In the genomic region with DNA sequence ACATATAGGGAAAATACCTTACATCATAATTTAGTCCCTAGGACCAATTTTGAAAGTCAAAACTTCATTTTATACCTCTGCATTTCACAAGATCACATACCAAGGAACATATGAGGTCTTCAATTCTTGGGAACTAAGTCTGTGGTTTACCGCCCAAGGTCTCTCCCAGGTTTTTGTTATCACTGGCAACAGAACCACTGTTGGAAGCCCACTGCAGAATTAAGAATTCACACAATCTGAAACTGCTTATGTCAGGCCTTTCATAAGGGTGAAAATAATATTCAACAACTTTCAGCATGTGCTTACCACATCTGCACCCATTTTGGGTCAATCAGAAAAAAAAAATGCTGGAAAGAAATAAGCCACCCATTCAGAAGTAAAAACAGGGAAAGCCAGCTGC, we compare ENCODE assay signal across 26 cellular contexts.
A peak's percentile ranks its signal among the peaks of the same experiment; 100 is the strongest.
DNase-seq lines count a peak whose midpoint lies in the region; ATAC-seq, FAIRE-seq and TF ChIP-seq lines count a peak whose summit lies in the region.
"Had no signal": no experiment of that assay in that cellular context is flagged by ENCODE, and none has a peak within 500 bp of the region (broad histone marks: within the 10 kb centered on the region; RNA-seq: fewer than 3 reads in every experiment).

No MANE protein-coding gene starts in this region.

- no peak for TF ChIP-seq RAD21 in H1 (IDR thresholded peaks at IDR 0.05 in 1 of 2, conservative IDR thresholded peaks at IDR 0.05 in 1 of 2; ENCODE audit: low read depth in 2 of 2, low read length in 2 of 2)

- no peak overlapping the region for H3K23ac ChIP-seq in H1 (ENCODE audit: insufficient read length)

- no peak for TF ChIP-seq POLR2A in H1 (IDR thresholded peaks at IDR 0.05; ENCODE audit: control extremely low read depth in 1 of 2, low read depth in 2 of 2, low read length in 2 of 2)

- no peak for ATAC-seq in RWPE2 (ENCODE audit: low read depth)
- no peak for ATAC-seq in stimulated activated memory B cell treated with anti-CD40 and anti-IgM and Interleukin-4, amounts not matched to agents 10 μg/mL and 1 μg/mL and 100 μg/mL, for 72 hours
- ATAC-seq: esophagus mucosa, heart left ventricle, left lung had no signal

- WGBS in H1 (ENCODE audit: extremely low coverage in 1 of 2, insufficient coverage in 1 of 2, insufficient read length in 1 of 2, insufficient replicate concordance in 2 of 2, low coverage in 1 of 2, low lambda C conversion rate in 2 of 2, missing lambda C conversion rate in 1 of 2), 2 experiments: 91% methylated on average over 1 of the region's 1 CpG; no CpG with 5 or more reads in 1 of the 2 experiments

- H3K4me2 ChIP-seq in H1 (ENCODE audit: insufficient read depth in 1 of 2, low read depth in 2 of 2, low read length in 2 of 2): no peak overlapping the region
- H3K4me2 ChIP-seq in OCI-LY7 (ENCODE audit: low read length): no peak overlapping the region
- H3K4me2 ChIP-seq: SK-N-SH had no signal

- H3K14ac ChIP-seq in H1 (ENCODE audit: insufficient read length): no peak overlapping the region

- H3K27ac ChIP-seq in RWPE2 (ENCODE audit: poor library complexity, severe bottlenecking) (peak overlapping the region; percentile 97), H1 (ENCODE audit: low read depth, low read length) (no peak overlapping the region), OCI-LY7 (ENCODE audit: low read depth, low read length, poor library complexity, severe bottlenecking) (no peak overlapping the region)

- no peaks in the 10 kb centered on the region for H3K23me2 ChIP-seq in H1 (ENCODE audit: low read depth, low read length)

- peak; percentile 45 for FAIRE-seq in H1 (lab: Jason Lieb, UNC)
- FAIRE-seq: GM12892 had no signal

- no peak overlapping the region for H4K5ac ChIP-seq in H1 (ENCODE audit: insufficient read length, low read depth, low read length)

- no peak overlapping the region for H3K56ac ChIP-seq in H1 (replicated peaks; ENCODE audit: insufficient read length, low read depth, low read length)

- H3K9me3 ChIP-seq in RWPE2 (ENCODE audit: severe bottlenecking) (no peaks in the 10 kb centered on the region), H1 (ENCODE audit: insufficient read depth in 2 of 2, low read depth in 1 of 2, low read length in 1 of 2) (no peaks in the 10 kb centered on the region), OCI-LY7 (ENCODE audit: low read length) (no peaks in the 10 kb centered on the region)
- H3K9me3 ChIP-seq: heart left ventricle, left lung, prostate gland, SK-N-SH had no signal

- H3K27ac Mint-ChIP-seq in stimulated activated memory B cell treated with anti-CD40 and anti-IgM and Interleukin-4, amounts not matched to agents 10 μg/mL and 1 μg/mL and 100 μg/mL, for 72 hours: no peak overlapping the region
- H3K27ac Mint-ChIP-seq: activated B cell treated with CpG ODN at 0.5 μM for 24 hours; activated CD4-positive, alpha-beta memory T cell treated with anti-CD3 and anti-CD28 coated beads, Interleukin-2, amount 10 ng/mL, durations not matched to agents 7 days and 5 days; nephron progenitor cell; T-helper 2 cell treated with Interferon-gamma antibody and Interleukin-4, amounts not matched to agents 5 μg/mL and 100 μg/mL, for 36 hours had no signal

- H3K36me3 ChIP-seq in RWPE2 (ENCODE audit: low read depth): no peaks in the 10 kb centered on the region
- no peaks in the 10 kb centered on the region for H3K36me3 ChIP-seq in H1 (ENCODE audit: control insufficient read depth in 2 of 4, insufficient read depth in 4 of 4, low read length in 3 of 4)
- H3K36me3 ChIP-seq in OCI-LY7 (ENCODE audit: insufficient read depth, low read length): no peaks in the 10 kb centered on the region
- H3K36me3 ChIP-seq: heart left ventricle, left lung, prostate gland had no signal

- in situ Hi-C loops in GM13976 (cut with MboI; ENCODE audit: low sequenced_read_pairs, unreplicated experiment): no loop called here

- H3K36me3 Mint-ChIP-seq in stimulated activated memory B cell treated with anti-CD40 and anti-IgM and Interleukin-4, amounts not matched to agents 10 μg/mL and 1 μg/mL and 100 μg/mL, for 72 hours: no peaks in the 10 kb centered on the region

- H3K4me3 ChIP-seq in RWPE2 (ENCODE audit: severe bottlenecking): no peak overlapping the region
- no peak overlapping the region for H3K4me3 ChIP-seq in H1 (ENCODE audit: extremely low read depth in 1 of 4, insufficient read depth in 2 of 4, low read depth in 3 of 4, low read length in 4 of 4)
- H3K4me3 ChIP-seq in OCI-LY7 (ENCODE audit: low read depth, low read length, poor library complexity, severe bottlenecking): no peak overlapping the region
- H3K4me3 ChIP-seq: heart left ventricle, left lung, prostate gland had no signal

- H3K9ac ChIP-seq in H1 (replicated peaks in 1 of 4; ENCODE audit: extremely low read depth in 1 of 4, low read depth in 3 of 4, low read length in 3 of 4): no peak overlapping the region
- H3K9ac ChIP-seq: SK-N-SH had no signal

- no peak overlapping the region for H2BK12ac ChIP-seq in H1 (ENCODE audit: low read depth, low read length)

- no TSS peak for BruUV-seq in OCI-LY7 (replicated peaks; lab: Mats Ljungman, UMichigan)

- no peak for TF ChIP-seq EP300 in H1 (IDR thresholded peaks at IDR 0.05; ENCODE audit: borderline replicate concordance in 1 of 2, low read depth in 2 of 2, low read length in 2 of 2)

- H3K79me2 ChIP-seq in H1 (ENCODE audit: control insufficient read depth in 1 of 2, insufficient read depth in 2 of 2, low read length in 2 of 2) (no peaks in the 10 kb centered on the region), OCI-LY7 (ENCODE audit: insufficient read depth, low read depth, low read length) (no peaks in the 10 kb centered on the region)

- no peak overlapping the region for H2BK5ac ChIP-seq in H1 (ENCODE audit: low read depth, low read length)

- H4K8ac ChIP-seq in H1 (ENCODE audit: extremely low read depth, insufficient read depth, low read length): no peak overlapping the region

- H3K4me1 Mint-ChIP-seq in stimulated activated memory B cell treated with anti-CD40 and anti-IgM and Interleukin-4, amounts not matched to agents 10 μg/mL and 1 μg/mL and 100 μg/mL, for 72 hours: no peaks in the 10 kb centered on the region
- H3K4me1 Mint-ChIP-seq: activated B cell treated with CpG ODN at 0.5 μM for 24 hours; activated CD4-positive, alpha-beta memory T cell treated with anti-CD3 and anti-CD28 coated beads, Interleukin-2, amount 10 ng/mL, durations not matched to agents 7 days and 5 days had no signal

- no peaks in the 10 kb centered on the region for H4K20me1 ChIP-seq in H1 (replicated peaks in 1 of 2; ENCODE audit: control insufficient read depth in 1 of 2, insufficient read depth in 2 of 2, low read length in 2 of 2)
- no peaks in the 10 kb centered on the region for H4K20me1 ChIP-seq in OCI-LY7 (ENCODE audit: insufficient read depth, low read length)

- H3K79me1 ChIP-seq in H1 (ENCODE audit: low read depth, low read length): no peaks in the 10 kb centered on the region

- no peaks in the 10 kb centered on the region for H3K27me3 Mint-ChIP-seq in stimulated activated memory B cell treated with anti-CD40 and anti-IgM and Interleukin-4, amounts not matched to agents 10 μg/mL and 1 μg/mL and 100 μg/mL, for 72 hours
- H3K27me3 Mint-ChIP-seq: activated B cell treated with CpG ODN at 0.5 μM for 24 hours; activated CD4-positive, alpha-beta memory T cell treated with anti-CD3 and anti-CD28 coated beads, Interleukin-2, amount 10 ng/mL, durations not matched to agents 7 days and 5 days had no signal

- H2AK5ac ChIP-seq in H1 (ENCODE audit: low read depth, low read length): no peak overlapping the region

- no peaks in the 10 kb centered on the region for H3K9me3 Mint-ChIP-seq in stimulated activated memory B cell treated with anti-CD40 and anti-IgM and Interleukin-4, amounts not matched to agents 10 μg/mL and 1 μg/mL and 100 μg/mL, for 72 hours
- H3K9me3 Mint-ChIP-seq: activated B cell treated with CpG ODN at 0.5 μM for 24 hours; activated CD4-positive, alpha-beta memory T cell treated with anti-CD3 and anti-CD28 coated beads, Interleukin-2, amount 10 ng/mL, durations not matched to agents 7 days and 5 days; T-helper 2 cell treated with Interferon-gamma antibody and Interleukin-4, amounts not matched to agents 5 μg/mL and 100 μg/mL, for 36 hours had no signal

- peaks cover 33% of the 10 kb centered on the region for H3K4me1 ChIP-seq in RWPE2 (ENCODE audit: insufficient read depth, poor library complexity, severe bottlenecking)
- no peaks in the 10 kb centered on the region for H3K4me1 ChIP-seq in H1 (replicated peaks in 1 of 4; ENCODE audit: control insufficient read depth in 3 of 4, insufficient read depth in 4 of 4, low read length in 3 of 4)
- H3K4me1 ChIP-seq in OCI-LY7 (ENCODE audit: insufficient read depth, low read length, poor library complexity, severe bottlenecking): no peaks in the 10 kb centered on the region

- H2BK15ac ChIP-seq in H1 (ENCODE audit: low read length): no peak overlapping the region

- intact Hi-C loops in OCI-LY7 (cut with micrococcal nuclease; ENCODE audit: unreplicated experiment): no loop called here

- TF ChIP-seq CTCF in RWPE2 (IDR thresholded peaks at IDR 0.05; ENCODE audit: poor library complexity, severe bottlenecking): no peak
- no peak for TF ChIP-seq CTCF in H1 (IDR thresholded peaks at IDR 0.05; ENCODE audit: control extremely low read depth in 1 of 3, insufficient read depth in 1 of 3, low read depth in 1 of 3, low read length in 3 of 3)
- TF ChIP-seq CTCF in OCI-LY7 (conservative IDR thresholded peaks at IDR 0.05; ENCODE audit: low read length): no peak
- no peak for TF ChIP-seq CTCF in GM13976 (IDR thresholded peaks at IDR 0.05; ENCODE audit: borderline replicate concordance, control extremely low read depth, extremely low read depth, insufficient read depth, missing control alignments)

- no peak overlapping the region for H2BK120ac ChIP-seq in H1 (replicated peaks; ENCODE audit: low read depth, low read length)

- POLR2A ChIA-PET in H1 (lab: Charles Lee; ENCODE audit: partially characterized antibody) (interaction anchor here (0.5 to 0.7 kb wide), 2 partner anchors 21 to 1165 kb away, joined by 3 read pairs; no protein-coding TSS in a partner anchor), OCI-LY7 (lab: Charles Lee) (interaction anchor here (1.4 kb wide), 1 partner anchor 11 kb away, joined by 5 read pairs; no protein-coding TSS in a partner anchor)

- no peaks in the 10 kb centered on the region for H3K27me3 ChIP-seq in RWPE2 (ENCODE audit: insufficient read depth, poor library complexity, severe bottlenecking)
- no peaks in the 10 kb centered on the region for H3K27me3 ChIP-seq in H1 (replicated peaks in 1 of 4; ENCODE audit: control insufficient read depth in 3 of 4, extremely low read depth in 1 of 4, insufficient read depth in 3 of 4, low read length in 3 of 4)
- H3K27me3 ChIP-seq: heart left ventricle, left lung had no signal

- H3K9me2 ChIP-seq in OCI-LY7 (ENCODE audit: insufficient read depth, low read length): no peaks in the 10 kb centered on the region
- H3K9me2 ChIP-seq: SK-N-SH had no signal

- CTCF ChIA-PET in H1 (lab: Charles Lee; ENCODE audit: partially characterized antibody) (no interaction called here), OCI-LY7 (lab: Charles Lee; ENCODE audit: unreplicated experiment) (no interaction called here)

- no peak overlapping the region for H4K91ac ChIP-seq in H1 (replicated peaks; ENCODE audit: insufficient read length, low read length)

- H3K4ac ChIP-seq in H1 (replicated peaks; ENCODE audit: insufficient read length, low read depth, low read length): no peak overlapping the region

- H3K4me3 Mint-ChIP-seq in stimulated activated memory B cell treated with anti-CD40 and anti-IgM and Interleukin-4, amounts not matched to agents 10 μg/mL and 1 μg/mL and 100 μg/mL, for 72 hours: no peak overlapping the region
- H3K4me3 Mint-ChIP-seq: activated B cell treated with CpG ODN at 0.5 μM for 24 hours; activated CD4-positive, alpha-beta memory T cell treated with anti-CD3 and anti-CD28 coated beads, Interleukin-2, amount 10 ng/mL, durations not matched to agents 7 days and 5 days; CD14-positive monocyte; nephron progenitor cell; T-helper 2 cell treated with Interferon-gamma antibody and Interleukin-4, amounts not matched to agents 5 μg/mL and 100 μg/mL, for 36 hours had no signal

- no peak overlapping the region for H3K18ac ChIP-seq in H1 (ENCODE audit: extremely low read depth, low read length)

- H2AFZ ChIP-seq in H1 (ENCODE audit: low read length) (no peak overlapping the region), OCI-LY7 (ENCODE audit: low read length) (no peak overlapping the region)

- DNase-seq in EH (ENCODE audit: low read depth) (peak; percentile 48), RWPE2 (ENCODE audit: low spot score) (no peak), H1 (ENCODE audit: low read depth in 1 of 2, low spot score in 2 of 2) (no peak), non-pigmented ciliary epithelial cell (ENCODE audit: low read depth) (peak; percentile 74), OCI-LY7 (ENCODE audit: low spot score) (no peak), GM13976 (ENCODE audit: low spot score) (no peak), occipital lobe (lab: John Stamatoyannopoulos, UW) (no peak)
- DNase-seq: activated B cell treated with CpG ODN at 0.5 μM for 24 hours; activated CD4-positive, alpha-beta memory T cell treated with anti-CD3 and anti-CD28 coated beads, Interleukin-2, amount 10 ng/mL, durations not matched to agents 7 days and 5 days; activated gamma-delta T cell treated with Interleukin-2 at 50 U/mL for 16 hours; amniotic stem cell; DMS 273 treated with DMSO at 0.1 percent for 48 hours; HCEC 1CT; heart left ventricle; left lung; NCI-H1105; NCI-H2081 treated with DMSO at 0.1 percent for 48 hours; nephron progenitor cell; RPMI8226; SK-N-SH had no signal

- no peak overlapping the region for H2BK20ac ChIP-seq in H1 (ENCODE audit: low read length)

Comparison
In these comparisons a context has a peak if more than half of its experiments do, and no peak if none do; other contexts are left out.
1. DNase-seq: peak in EH (single experiment) and non-pigmented ciliary epithelial cell (single experiment); none in RWPE2 (single experiment), H1 (0 of 2), OCI-LY7 (single experiment), GM13976 (single experiment) and occipital lobe (single experiment).